7 cellular contexts compared by ENCODE assay signal in genomic region chr4:13544556-13545393, GRCh38.
DNase-seq lines count a peak whose midpoint lies in the region; FAIRE-seq and TF ChIP-seq lines count a peak whose summit lies in the region.

No MANE protein-coding gene starts in this region.

- no peak for TF ChIP-seq CTCF in choroid plexus epithelial cell (conservative IDR thresholded peaks at IDR 0.05; ENCODE audit: low read depth, low read length)

- peak overlapping the region; percentile 59 for H3K4me3 ChIP-seq in choroid plexus epithelial cell (ENCODE audit: low read depth, low read length)

- TF ChIP-seq POLR2A in H54 (IDR thresholded peaks at IDR 0.05; ENCODE audit: low read depth, low read length) = no peak; the same call in 1 of the 2 replicates

- peak; percentile 91 for DNase-seq in GM03348 (ENCODE audit: low spot score)
- DNase-seq in H54 (ENCODE audit: insufficient read length, low spot score) = peak; percentile 94
- peak; percentile 87 for DNase-seq in LoVo (ENCODE audit: low spot score)
- DNase-seq in SIG-M5 treated with dmso at 0.1 percent for 504 hours (lab: John Stamatoyannopoulos, UW; ENCODE audit: unreplicated experiment) = peak; percentile 80
- peak; percentile 60 for DNase-seq in choroid plexus epithelial cell (ENCODE audit: low read depth)
- DNase-seq in kidney tubule cell (ENCODE audit: low spot score) = peak; percentile 75
- DNase-seq in stimulated activated CD4-positive, alpha-beta T cell treated with anti-CD3 and anti-CD28 coated beads, Interleukin-1b, Interleukin-23, amount 100 ng/mL, for 48 hours = peak; percentile 69

- FAIRE-seq in H54 (lab: Jason Lieb, UNC) = peak; percentile 80

Comparison
In these comparisons a context has a peak if more than half of its experiments do, and no peak if none do; other contexts are left out.
1. Peak in every context shown above with its lines: DNase-seq and H3K4me3 ChIP-seq.